In the genomic region with DNA sequence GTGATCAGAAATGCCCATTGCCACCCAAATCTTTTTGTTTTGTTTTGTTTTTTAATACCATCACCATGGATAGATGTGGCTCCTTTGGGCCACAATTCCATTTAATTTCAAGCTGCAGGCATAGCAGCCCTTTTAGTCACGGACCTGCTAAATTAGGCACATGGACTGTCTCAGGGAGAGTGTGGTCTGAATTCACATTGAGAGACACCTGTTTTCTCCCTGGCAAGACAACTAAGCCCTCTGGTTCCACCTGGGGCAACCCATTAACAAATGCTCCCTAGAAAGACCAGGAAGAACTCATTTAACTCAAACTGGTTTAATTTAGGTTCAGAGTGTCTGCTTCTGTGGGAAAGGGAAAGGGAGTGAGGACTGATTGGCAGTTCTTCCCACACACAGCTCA, we compare ENCODE assay signal across 1 cellular context.
TF ChIP-seq lines count a peak whose summit lies in the region.

No MANE protein-coding gene starts in this region.

TF ChIP-seq in GM12878, 131 proteins besides CTCF, POLR2A, EP300 and RAD21:
- no peak for TF ChIP-seq NRF1 (conservative IDR thresholded peaks at IDR 0.05; ENCODE audit: low read depth, low read length)
- TF ChIP-seq CBX3 (IDR thresholded peaks at IDR 0.05; ENCODE audit: borderline replicate concordance, low read depth): no peak
- TF ChIP-seq CREB1 (IDR thresholded peaks at IDR 0.05; ENCODE audit: low read depth): no peak
- TF ChIP-seq GABPA (IDR thresholded peaks at IDR 0.05; ENCODE audit: low read depth): no peak
- no peak for TF ChIP-seq RB1 (IDR thresholded peaks at IDR 0.05; ENCODE audit: borderline replicate concordance)
- no peak for TF ChIP-seq MTA2 (IDR thresholded peaks at IDR 0.05; ENCODE audit: low read depth)
- TF ChIP-seq, protein P1, sequence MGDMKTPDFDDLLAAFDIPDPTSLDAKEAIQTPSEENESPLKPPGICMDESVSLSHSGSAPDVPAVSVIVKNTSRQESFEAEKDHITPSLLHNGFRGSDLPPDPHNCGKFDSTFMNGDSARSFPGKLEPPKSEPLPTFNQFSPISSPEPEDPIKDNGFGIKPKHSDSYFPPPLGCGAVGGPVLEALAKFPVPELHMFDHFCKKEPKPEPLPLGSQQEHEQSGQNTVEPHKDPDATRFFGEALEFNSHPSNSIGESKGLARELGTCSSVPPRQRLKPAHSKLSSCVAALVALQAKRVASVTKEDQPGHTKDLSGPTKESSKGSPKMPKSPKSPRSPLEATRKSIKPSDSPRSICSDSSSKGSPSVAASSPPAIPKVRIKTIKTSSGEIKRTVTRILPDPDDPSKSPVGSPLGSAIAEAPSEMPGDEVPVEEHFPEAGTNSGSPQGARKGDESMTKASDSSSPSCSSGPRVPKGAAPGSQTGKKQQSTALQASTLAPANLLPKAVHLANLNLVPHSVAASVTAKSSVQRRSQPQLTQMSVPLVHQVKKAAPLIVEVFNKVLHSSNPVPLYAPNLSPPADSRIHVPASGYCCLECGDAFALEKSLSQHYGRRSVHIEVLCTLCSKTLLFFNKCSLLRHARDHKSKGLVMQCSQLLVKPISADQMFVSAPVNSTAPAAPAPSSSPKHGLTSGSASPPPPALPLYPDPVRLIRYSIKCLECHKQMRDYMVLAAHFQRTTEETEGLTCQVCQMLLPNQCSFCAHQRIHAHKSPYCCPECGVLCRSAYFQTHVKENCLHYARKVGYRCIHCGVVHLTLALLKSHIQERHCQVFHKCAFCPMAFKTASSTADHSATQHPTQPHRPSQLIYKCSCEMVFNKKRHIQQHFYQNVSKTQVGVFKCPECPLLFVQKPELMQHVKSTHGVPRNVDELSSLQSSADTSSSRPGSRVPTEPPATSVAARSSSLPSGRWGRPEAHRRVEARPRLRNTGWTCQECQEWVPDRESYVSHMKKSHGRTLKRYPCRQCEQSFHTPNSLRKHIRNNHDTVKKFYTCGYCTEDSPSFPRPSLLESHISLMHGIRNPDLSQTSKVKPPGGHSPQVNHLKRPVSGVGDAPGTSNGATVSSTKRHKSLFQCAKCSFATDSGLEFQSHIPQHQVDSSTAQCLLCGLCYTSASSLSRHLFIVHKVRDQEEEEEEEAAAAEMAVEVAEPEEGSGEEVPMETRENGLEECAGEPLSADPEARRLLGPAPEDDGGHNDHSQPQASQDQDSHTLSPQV (IDR thresholded peaks at IDR 0.05): no peak
- TF ChIP-seq, protein P2, sequence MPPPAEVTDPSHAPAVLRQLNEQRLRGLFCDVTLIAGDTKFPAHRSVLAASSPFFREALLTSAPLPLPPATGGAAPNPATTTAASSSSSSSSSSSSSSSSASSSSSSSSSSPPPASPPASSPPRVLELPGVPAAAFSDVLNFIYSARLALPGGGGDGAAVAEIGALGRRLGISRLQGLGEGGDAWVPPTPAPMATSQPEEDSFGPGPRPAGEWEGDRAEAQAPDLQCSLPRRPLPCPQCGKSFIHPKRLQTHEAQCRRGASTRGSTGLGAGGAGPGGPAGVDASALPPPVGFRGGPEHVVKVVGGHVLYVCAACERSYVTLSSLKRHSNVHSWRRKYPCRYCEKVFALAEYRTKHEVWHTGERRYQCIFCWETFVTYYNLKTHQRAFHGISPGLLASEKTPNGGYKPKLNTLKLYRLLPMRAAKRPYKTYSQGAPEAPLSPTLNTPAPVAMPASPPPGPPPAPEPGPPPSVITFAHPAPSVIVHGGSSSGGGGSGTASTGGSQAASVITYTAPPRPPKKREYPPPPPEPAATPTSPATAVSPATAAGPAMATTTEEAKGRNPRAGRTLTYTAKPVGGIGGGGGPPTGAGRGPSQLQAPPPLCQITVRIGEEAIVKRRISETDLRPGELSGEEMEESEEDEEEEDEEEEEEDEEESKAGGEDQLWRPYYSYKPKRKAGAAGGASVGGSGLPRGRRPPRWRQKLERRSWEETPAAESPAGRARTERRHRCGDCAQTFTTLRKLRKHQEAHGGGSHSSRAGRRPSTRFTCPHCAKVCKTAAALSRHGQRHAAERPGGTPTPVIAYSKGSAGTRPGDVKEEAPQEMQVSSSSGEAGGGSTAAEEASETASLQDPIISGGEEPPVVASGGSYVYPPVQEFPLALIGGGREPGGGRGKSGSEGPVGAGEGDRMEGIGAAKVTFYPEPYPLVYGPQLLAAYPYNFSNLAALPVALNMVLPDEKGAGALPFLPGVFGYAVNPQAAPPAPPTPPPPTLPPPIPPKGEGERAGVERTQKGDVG (CRISPR knock-in tag; IDR thresholded peaks at IDR 0.05): no peak
- TF ChIP-seq YY1 (IDR thresholded peaks at IDR 0.05; ENCODE audit: low read depth, low read length): no peak
- TF ChIP-seq IKZF2 (IDR thresholded peaks at IDR 0.05): no peak
- TF ChIP-seq WRNIP1 (IDR thresholded peaks at IDR 0.05; ENCODE audit: borderline replicate concordance, low read depth, low read length): no peak
- TF ChIP-seq, protein P3, sequence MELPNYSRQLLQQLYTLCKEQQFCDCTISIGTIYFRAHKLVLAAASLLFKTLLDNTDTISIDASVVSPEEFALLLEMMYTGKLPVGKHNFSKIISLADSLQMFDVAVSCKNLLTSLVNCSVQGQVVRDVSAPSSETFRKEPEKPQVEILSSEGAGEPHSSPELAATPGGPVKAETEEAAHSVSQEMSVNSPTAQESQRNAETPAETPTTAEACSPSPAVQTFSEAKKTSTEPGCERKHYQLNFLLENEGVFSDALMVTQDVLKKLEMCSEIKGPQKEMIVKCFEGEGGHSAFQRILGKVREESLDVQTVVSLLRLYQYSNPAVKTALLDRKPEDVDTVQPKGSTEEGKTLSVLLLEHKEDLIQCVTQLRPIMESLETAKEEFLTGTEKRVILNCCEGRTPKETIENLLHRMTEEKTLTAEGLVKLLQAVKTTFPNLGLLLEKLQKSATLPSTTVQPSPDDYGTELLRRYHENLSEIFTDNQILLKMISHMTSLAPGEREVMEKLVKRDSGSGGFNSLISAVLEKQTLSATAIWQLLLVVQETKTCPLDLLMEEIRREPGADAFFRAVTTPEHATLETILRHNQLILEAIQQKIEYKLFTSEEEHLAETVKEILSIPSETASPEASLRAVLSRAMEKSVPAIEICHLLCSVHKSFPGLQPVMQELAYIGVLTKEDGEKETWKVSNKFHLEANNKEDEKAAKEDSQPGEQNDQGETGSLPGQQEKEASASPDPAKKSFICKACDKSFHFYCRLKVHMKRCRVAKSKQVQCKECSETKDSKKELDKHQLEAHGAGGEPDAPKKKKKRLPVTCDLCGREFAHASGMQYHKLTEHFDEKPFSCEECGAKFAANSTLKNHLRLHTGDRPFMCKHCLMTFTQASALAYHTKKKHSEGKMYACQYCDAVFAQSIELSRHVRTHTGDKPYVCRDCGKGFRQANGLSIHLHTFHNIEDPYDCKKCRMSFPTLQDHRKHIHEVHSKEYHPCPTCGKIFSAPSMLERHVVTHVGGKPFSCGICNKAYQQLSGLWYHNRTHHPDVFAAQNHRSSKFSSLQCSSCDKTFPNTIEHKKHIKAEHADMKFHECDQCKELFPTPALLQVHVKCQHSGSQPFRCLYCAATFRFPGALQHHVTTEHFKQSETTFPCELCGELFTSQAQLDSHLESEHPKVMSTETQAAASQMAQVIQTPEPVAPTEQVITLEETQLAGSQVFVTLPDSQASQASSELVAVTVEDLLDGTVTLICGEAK (IDR thresholded peaks at IDR 0.05; ENCODE audit: borderline replicate concordance): no peak
- TF ChIP-seq SRF (IDR thresholded peaks at IDR 0.05; ENCODE audit: low read depth in 2 of 2, low read length in 2 of 2): no peak
- TF ChIP-seq BHLHE40 (IDR thresholded peaks at IDR 0.05; ENCODE audit: borderline replicate concordance in 1 of 2, low read depth in 2 of 2, low read length in 1 of 2): no peak
- no peak for TF ChIP-seq SIN3A (IDR thresholded peaks at IDR 0.05; ENCODE audit: low read depth, low read length)
- no peak for TF ChIP-seq SPI1 (IDR thresholded peaks at IDR 0.05; ENCODE audit: borderline replicate concordance, insufficient read depth, low read depth, low read length)
- TF ChIP-seq, protein P4, sequence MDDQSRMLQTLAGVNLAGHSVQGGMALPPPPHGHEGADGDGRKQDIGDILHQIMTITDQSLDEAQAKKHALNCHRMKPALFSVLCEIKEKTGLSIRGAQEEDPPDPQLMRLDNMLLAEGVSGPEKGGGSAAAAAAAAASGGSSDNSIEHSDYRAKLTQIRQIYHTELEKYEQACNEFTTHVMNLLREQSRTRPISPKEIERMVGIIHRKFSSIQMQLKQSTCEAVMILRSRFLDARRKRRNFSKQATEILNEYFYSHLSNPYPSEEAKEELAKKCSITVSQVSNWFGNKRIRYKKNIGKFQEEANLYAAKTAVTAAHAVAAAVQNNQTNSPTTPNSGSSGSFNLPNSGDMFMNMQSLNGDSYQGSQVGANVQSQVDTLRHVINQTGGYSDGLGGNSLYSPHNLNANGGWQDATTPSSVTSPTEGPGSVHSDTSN (IDR thresholded peaks at IDR 0.05; ENCODE audit: insufficient replicate concordance, low read depth, low read length): no peak
- TF ChIP-seq JUND (IDR thresholded peaks at IDR 0.05; ENCODE audit: low read depth, low read length): no peak
- TF ChIP-seq FOXK2 (IDR thresholded peaks at IDR 0.05): no peak
- TF ChIP-seq EGR1 (IDR thresholded peaks at IDR 0.05; ENCODE audit: borderline replicate concordance in 1 of 2, low read depth in 2 of 2, low read length in 2 of 2): no peak
